In the genomic region with DNA sequence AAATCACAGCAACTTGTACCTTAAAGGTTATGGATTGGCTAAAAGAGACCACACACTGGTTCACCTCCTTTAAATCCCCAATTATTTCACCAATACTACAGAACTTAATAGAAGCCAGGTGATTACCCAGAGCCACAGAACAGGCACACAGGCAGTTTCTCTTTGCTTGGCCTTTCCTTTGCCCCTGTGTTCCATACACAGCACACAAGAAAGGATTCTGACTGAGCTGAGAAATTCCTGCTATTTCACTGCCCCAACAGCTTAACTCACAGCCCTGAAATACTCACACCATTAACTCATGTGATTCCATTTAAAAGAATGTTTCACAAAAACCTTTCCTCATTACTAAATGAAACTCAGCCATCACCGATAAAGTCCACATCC, we compare ENCODE assay signal across 8 cellular contexts.
DNase-seq lines count a peak whose midpoint lies in the region; ATAC-seq and TF ChIP-seq lines count a peak whose summit lies in the region.

No MANE protein-coding gene starts in this region.

- no TSS peak for BruUV-seq in MCF 10A (replicated peaks; lab: Mats Ljungman, UMichigan)

- intact Hi-C loops in MCF 10A (cut with micrococcal nuclease), result loop anchor here (5.0 to 10.0 kb wide), 3 partner anchors 77 to 563 kb away; no protein-coding TSS in a partner anchor
- intact Hi-C loops in breast epithelium (cut with DNase I; ENCODE audit: low total_unique reads), result no loop called here
- intact Hi-C loops in testis (cut with DNase I; ENCODE audit: low total_unique reads), result no loop called here

- H3K36me3 Mint-ChIP-seq in MCF 10A (ENCODE audit: insufficient read depth, unreplicated experiment) (no peaks in the 10 kb centered on the region), type B pancreatic cell (no peaks in the 10 kb centered on the region)
- peaks cover 2% of the 10 kb centered on the region for H3K36me3 Mint-ChIP-seq in activated naive CD8-positive, alpha-beta T cell

- H3K27me3 ChIP-seq in breast epithelium (no peaks in the 10 kb centered on the region), testis (no peaks in the 10 kb centered on the region)

- no peaks in the 10 kb centered on the region for H3K9me3 Mint-ChIP-seq in MCF 10A (ENCODE audit: unreplicated experiment)
- no peaks in the 10 kb centered on the region for H3K9me3 Mint-ChIP-seq in activated naive CD8-positive, alpha-beta T cell (ENCODE audit: low read depth)
- H3K9me3 Mint-ChIP-seq in type B pancreatic cell, result no peaks in the 10 kb centered on the region

- ATAC-seq in GM21619 (IDR thresholded peaks at IDR 0.05; ENCODE audit: unreplicated experiment), result no peak
- no peak for ATAC-seq in esophagus mucosa

- no peaks in the 10 kb centered on the region for H3K27me3 Mint-ChIP-seq in MCF 10A (ENCODE audit: insufficient read depth, unreplicated experiment)
- H3K27me3 Mint-ChIP-seq in activated naive CD8-positive, alpha-beta T cell, result no peaks in the 10 kb centered on the region
- H3K27me3 Mint-ChIP-seq in type B pancreatic cell, result no peaks in the 10 kb centered on the region

- H3K27ac ChIP-seq in breast epithelium, result no peak overlapping the region
- no peak overlapping the region for H3K27ac ChIP-seq in testis

- DNase-seq in MCF 10A (ENCODE audit: unreplicated experiment) (no peak), breast epithelium (ENCODE audit: low spot score in 2 of 2) (no peak), left kidney (ENCODE audit: low read depth, low spot score) (peak; percentile 16), type B pancreatic cell (ENCODE audit: extremely low spot score, unreplicated experiment) (no peak), testis (no peak)

- H3K4me1 ChIP-seq in breast epithelium (peaks cover 0 to 11% of the 10 kb centered on the region in 2 donors), testis (peaks cover 31% of the 10 kb centered on the region)

- no peak for TF ChIP-seq CTCF in MCF 10A (IDR thresholded peaks at IDR 0.05; ENCODE audit: unreplicated experiment)
- TF ChIP-seq CTCF in breast epithelium (IDR thresholded peaks at IDR 0.05), result no peak
- TF ChIP-seq CTCF in type B pancreatic cell (conservative IDR thresholded peaks at IDR 0.05), result no peak
- no peak for TF ChIP-seq CTCF in testis (IDR thresholded peaks at IDR 0.05)

- TF ChIP-seq POLR2A in breast epithelium (IDR thresholded peaks at IDR 0.05) (no peak), testis (IDR thresholded peaks at IDR 0.05) (no peak)

- POLR2A ChIA-PET in MCF 10A (lab: Yijun Ruan, JAX), result interaction anchor here (0.6 to 2.1 kb wide), 6 partner anchors 10 to 92 kb away, joined by 3 to 8 read pairs (median 6); no protein-coding TSS in a partner anchor

- H3K4me3 Mint-ChIP-seq in MCF 10A (ENCODE audit: unreplicated experiment) (no peak overlapping the region), type B pancreatic cell (no peak overlapping the region)
- peak overlapping the region; percentile 67 for H3K4me3 Mint-ChIP-seq in activated naive CD8-positive, alpha-beta T cell

- CTCF ChIA-PET in MCF 10A (lab: Yijun Ruan, JAX), result interaction anchor here (1.0 to 4.1 kb wide), 2 partner anchors 92 to 146 kb away, joined by 3 to 33 read pairs; no protein-coding TSS in a partner anchor

- H3K27ac Mint-ChIP-seq in MCF 10A (ENCODE audit: low read depth, unreplicated experiment) (peak overlapping the region; percentile 86), type B pancreatic cell (peak overlapping the region; percentile 62)
- H3K27ac Mint-ChIP-seq in activated naive CD8-positive, alpha-beta T cell, result peak overlapping the region; percentile 56

- H3K36me3 ChIP-seq in breast epithelium (no peaks in the 10 kb centered on the region), testis (ENCODE audit: low read depth, missing control alignments) (no peaks in the 10 kb centered on the region)

- WGBS in testis, 2 donors, result 39 to 40% methylated on average over 1 of the region's 1 CpG

- H3K4me3 ChIP-seq in breast epithelium, result no peak overlapping the region
- H3K4me3 ChIP-seq in testis, result no peak overlapping the region

- peaks cover 47% of the 10 kb centered on the region for H3K4me1 Mint-ChIP-seq in MCF 10A (ENCODE audit: insufficient read depth, unreplicated experiment)
- H3K4me1 Mint-ChIP-seq in activated naive CD8-positive, alpha-beta T cell (ENCODE audit: low read depth), result peaks cover 55% of the 10 kb centered on the region
- H3K4me1 Mint-ChIP-seq in type B pancreatic cell (ENCODE audit: unreplicated experiment), result peaks cover 45% of the 10 kb centered on the region

- no peaks in the 10 kb centered on the region for H3K9me3 ChIP-seq in breast epithelium
- H3K9me3 ChIP-seq in testis, result no peaks in the 10 kb centered on the region
